Comparison of ENCODE assay signal across 8 cellular contexts in genomic region chr19:13784731-13785452, GRCh38. TPM values are rescaled to one million over a fixed set of nuclear protein-coding genes. Genes with fewer than 3 reads are reported as not detected.
DNase-seq lines count a peak whose midpoint lies in the region; ATAC-seq and TF ChIP-seq lines count a peak whose summit lies in the region.

No MANE protein-coding gene starts in this region.

- TF ChIP-seq CTCF in HL-60 (IDR thresholded peaks at IDR 0.05; ENCODE audit: insufficient read depth, low read length) (peak; percentile 33), psoas muscle (IDR thresholded peaks at IDR 0.05) (peak; percentile 65)

- intact Hi-C loops in head of caudate nucleus (cut with DNase I): loop anchor here (2.0 kb wide), 1 partner anchor 78 kb away; no protein-coding TSS in a partner anchor
- intact Hi-C loops in psoas muscle (cut with DNase I): loop anchor here (1.0 to 2.0 kb wide), 2 partner anchors 77 to 78 kb away; no protein-coding TSS in a partner anchor
- intact Hi-C loops in aorta (cut with DNase I): loop anchor here in 1 of 2 donors (2.0 to 5.0 kb wide), 2 partner anchors 53 to 78 kb away; no protein-coding TSS in a partner anchor

- H3K9me3 Mint-ChIP-seq in activated naive CD4-positive, alpha-beta T cell treated with anti-CD3 and anti-CD28 coated beads, Interleukin-2, amount 10 ng/mL, durations not matched to agents 7 days and 5 days: no peaks in the 10 kb centered on the region

- H3K36me3 ChIP-seq in psoas muscle (ENCODE audit: insufficient read depth in 1 of 2, low read depth in 1 of 2): no peaks in the 10 kb centered on the region
- H3K36me3 ChIP-seq in aorta (ENCODE audit: control insufficient read depth in 1 of 2, insufficient read depth in 2 of 2, low read length in 1 of 2): no peaks in the 10 kb centered on the region

- H3K4me3 ChIP-seq in HL-60 (replicated peaks; ENCODE audit: insufficient read depth, low read length): no peak overlapping the region
- peak overlapping the region; percentile 33 for H3K4me3 ChIP-seq in psoas muscle
- no peak overlapping the region for H3K4me3 ChIP-seq in aorta (ENCODE audit: low read length in 2 of 2)

- 10 to 19% (median 12%) methylated on average over 17 of the region's 17 CpGs for WGBS in psoas muscle, 3 donors
- WGBS in aorta, 2 donors: 4% methylated on average over 16 to 17 of the region's 17 CpGs

- peak; percentile 54 for DNase-seq in Ammon's horn (ENCODE audit: low spot score)
- DNase-seq in HL-60 (ENCODE audit: low read depth in 1 of 2, low spot score in 1 of 2): peak in 1 of 2 experiments; percentile 74
- DNase-seq in SK-N-DZ (ENCODE audit: low spot score): peak; percentile 60
- peak; percentile 81 for DNase-seq in activated naive CD4-positive, alpha-beta T cell treated with anti-CD3 and anti-CD28 coated beads, Interleukin-2, amount 10 ng/mL, durations not matched to agents 7 days and 5 days
- peak in 40 of 42 donors; percentile 42 to 88 (median 66) for DNase-seq in head of caudate nucleus
- peak; percentile 72 to 87 for DNase-seq in psoas muscle
- DNase-seq in aorta: peak; percentile 90 to 95

- no peaks in the 10 kb centered on the region for H3K9me3 ChIP-seq in psoas muscle
- no peaks in the 10 kb centered on the region for H3K9me3 ChIP-seq in aorta (ENCODE audit: control insufficient read depth, low read length)

- peak overlapping the region; percentile 45 for H3K27ac Mint-ChIP-seq in activated naive CD4-positive, alpha-beta T cell treated with anti-CD3 and anti-CD28 coated beads, Interleukin-2, amount 10 ng/mL, durations not matched to agents 7 days and 5 days

- CTCF ChIA-PET in activated naive CD4-positive, alpha-beta T cell treated with anti-CD3 and anti-CD28 coated beads, Interleukin-2, amount 10 ng/mL, durations not matched to agents 7 days and 5 days (lab: Charles Lee): interaction anchor here (0.7 to 9.1 kb wide), 9 partner anchors 9 to 78 kb away, joined by 3 to 150 read pairs (median 4); partner anchors contain the start of gene MRI1

- H3K27me3 Mint-ChIP-seq in activated naive CD4-positive, alpha-beta T cell treated with anti-CD3 and anti-CD28 coated beads, Interleukin-2, amount 10 ng/mL, durations not matched to agents 7 days and 5 days: no peaks in the 10 kb centered on the region

- H3K4me1 Mint-ChIP-seq in activated naive CD4-positive, alpha-beta T cell treated with anti-CD3 and anti-CD28 coated beads, Interleukin-2, amount 10 ng/mL, durations not matched to agents 7 days and 5 days: peaks cover 48% of the 10 kb centered on the region

- H3K27me3 ChIP-seq in HL-60 (ENCODE audit: insufficient read depth, poor library complexity, severe bottlenecking) (no peaks in the 10 kb centered on the region), psoas muscle (ENCODE audit: insufficient read depth in 3 of 3, low read length in 2 of 3) (peaks cover 0 to 2% (median 0%) of the 10 kb centered on the region in 3 donors), aorta (ENCODE audit: control insufficient read depth in 1 of 2, insufficient read depth in 2 of 2, low read length in 1 of 2) (no peaks in the 10 kb centered on the region)

- H3K4me1 ChIP-seq in psoas muscle (peaks cover 17% of the 10 kb centered on the region), aorta (ENCODE audit: control insufficient read depth in 1 of 2, insufficient read depth in 2 of 2, low read length in 2 of 2) (no peaks in the 10 kb centered on the region)

- H3K27ac ChIP-seq in HL-60 (replicated peaks) (peak overlapping the region; percentile 18; the same call in 1 of the 2 replicates), psoas muscle (no peak overlapping the region), aorta (ENCODE audit: low read depth in 1 of 2, low read length in 2 of 2) (peak overlapping the region in 1 of 2 donors; percentile 90)

- peak overlapping the region; percentile 41 for H3K4me3 Mint-ChIP-seq in activated naive CD4-positive, alpha-beta T cell treated with anti-CD3 and anti-CD28 coated beads, Interleukin-2, amount 10 ng/mL, durations not matched to agents 7 days and 5 days

- H3K36me3 Mint-ChIP-seq in activated naive CD4-positive, alpha-beta T cell treated with anti-CD3 and anti-CD28 coated beads, Interleukin-2, amount 10 ng/mL, durations not matched to agents 7 days and 5 days: peaks cover 2% of the 10 kb centered on the region

- ATAC-seq in psoas muscle (peak; percentile 80 to 90 (median 87)), aorta (ENCODE audit: low FRiP score) (peak; percentile 66), GM19463 (IDR thresholded peaks at IDR 0.05; ENCODE audit: unreplicated experiment) (no peak)

RNA-seq across cellular contexts. Expression of gene ZSWIM4, which starts 10.4 kb away (rescaled TPM):
- 6.1 and 6.4 TPM in 2 replicates for polyA plus RNA-seq in SK-N-DZ (2014; cell fraction: cytosol; rRNA removed)
- polyA plus RNA-seq in SK-N-DZ (2014; cell fraction: nucleus; rRNA removed): 4.0 and 11.4 TPM in 2 replicates
- total RNA-seq in psoas muscle (1 to 10 TPM; 3.3 to 7.8 (median 4.4) TPM), aorta (10 to 100 TPM; 11.2 to 12.1 TPM)
- polyA plus RNA-seq in psoas muscle (1 to 10 TPM in 2 of 3 donors, under 1 TPM in 1; 0.77 to 3.9 (median 1.6) TPM), aorta (1 to 10 TPM; 2.5 to 3.1 TPM)

RNA-seq across cellular contexts. Expression of gene C19orf53, which starts 10.6 kb away (rescaled TPM):
- polyA plus RNA-seq in SK-N-DZ (2014; cell fraction: cytosol; rRNA removed): 73.6 and 75.3 TPM in 2 replicates
- 52.5 and 73.6 TPM in 2 replicates for polyA plus RNA-seq in SK-N-DZ (2014; cell fraction: nucleus; rRNA removed)
- total RNA-seq in psoas muscle (100 to 1,000 TPM in 2 of 4 donors, 10 to 100 TPM in 2; 88.9 to 109 (median 95.5) TPM), aorta (10 to 100 TPM; 57.8 to 58.1 TPM)
- polyA plus RNA-seq in psoas muscle (100 to 1,000 TPM; 147 to 196 (median 195) TPM), aorta (100 to 1,000 TPM; 107 to 172 TPM)

RNA-seq across cellular contexts. Expression of gene MRI1, which starts 20.6 kb away (rescaled TPM):
- polyA plus RNA-seq in SK-N-DZ (2014; cell fraction: cytosol; rRNA removed): 38.5 and 40.1 TPM in 2 replicates
- 104 and 138 TPM in 2 replicates for polyA plus RNA-seq in SK-N-DZ (2014; cell fraction: nucleus; rRNA removed)
- 10 to 100 TPM in 2 of 4 donors, 1 to 10 TPM in 2; 6.4 to 11.0 (median 9.3) TPM for total RNA-seq in psoas muscle
- polyA plus RNA-seq in psoas muscle: 10 to 100 TPM in 1 of 3 donors, 1 to 10 TPM in 2; 9.4 to 11.2 (median 9.6) TPM
- 10 to 100 TPM; 25.5 to 44.6 TPM for total RNA-seq in aorta
- 10 to 100 TPM in 1 of 2 donors, 1 to 10 TPM in 1; 5.8 to 66.5 TPM for polyA plus RNA-seq in aorta
